ENCODE assay signal across 3 cellular contexts in the genomic region with DNA sequence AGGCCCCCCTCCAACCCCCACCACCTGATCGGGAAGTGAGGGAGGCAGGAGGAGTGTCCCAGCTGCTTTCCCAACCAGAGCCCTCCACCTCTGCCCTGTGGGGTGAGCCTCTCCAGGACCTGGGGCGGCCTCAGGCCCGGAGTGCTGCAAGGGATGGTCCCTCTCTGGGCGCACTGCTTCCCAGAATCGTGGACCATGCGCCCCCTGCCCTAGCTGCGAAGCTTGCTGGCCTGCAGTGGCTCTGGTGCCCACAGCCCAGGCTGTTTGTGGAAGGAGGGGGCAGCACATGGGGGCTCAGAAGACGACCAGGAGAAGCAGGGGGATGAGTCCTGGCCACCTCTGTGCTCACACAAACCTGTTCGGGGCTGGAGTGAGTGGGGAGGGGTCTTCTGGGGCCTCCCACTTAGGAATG.
TF ChIP-seq lines count a peak whose summit lies in the region.

No MANE protein-coding gene starts in this region.

TF ChIP-seq in GM12878, 131 proteins besides CTCF, POLR2A, EP300 and RAD21 (continued from another document):
- TF ChIP-seq, protein P1, sequence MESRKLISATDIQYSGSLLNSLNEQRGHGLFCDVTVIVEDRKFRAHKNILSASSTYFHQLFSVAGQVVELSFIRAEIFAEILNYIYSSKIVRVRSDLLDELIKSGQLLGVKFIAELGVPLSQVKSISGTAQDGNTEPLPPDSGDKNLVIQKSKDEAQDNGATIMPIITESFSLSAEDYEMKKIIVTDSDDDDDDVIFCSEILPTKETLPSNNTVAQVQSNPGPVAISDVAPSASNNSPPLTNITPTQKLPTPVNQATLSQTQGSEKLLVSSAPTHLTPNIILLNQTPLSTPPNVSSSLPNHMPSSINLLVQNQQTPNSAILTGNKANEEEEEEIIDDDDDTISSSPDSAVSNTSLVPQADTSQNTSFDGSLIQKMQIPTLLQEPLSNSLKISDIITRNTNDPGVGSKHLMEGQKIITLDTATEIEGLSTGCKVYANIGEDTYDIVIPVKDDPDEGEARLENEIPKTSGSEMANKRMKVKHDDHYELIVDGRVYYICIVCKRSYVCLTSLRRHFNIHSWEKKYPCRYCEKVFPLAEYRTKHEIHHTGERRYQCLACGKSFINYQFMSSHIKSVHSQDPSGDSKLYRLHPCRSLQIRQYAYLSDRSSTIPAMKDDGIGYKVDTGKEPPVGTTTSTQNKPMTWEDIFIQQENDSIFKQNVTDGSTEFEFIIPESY (IDR thresholded peaks at IDR 0.05), result no peak
- TF ChIP-seq CBFB (IDR thresholded peaks at IDR 0.05; ENCODE audit: low read depth), result no peak
- TF ChIP-seq MTA2 (IDR thresholded peaks at IDR 0.05; ENCODE audit: low read depth), result no peak
- no peak for TF ChIP-seq MEF2B (IDR thresholded peaks at IDR 0.05; ENCODE audit: partially characterized antibody, poor library complexity, severe bottlenecking)
- no peak for TF ChIP-seq STAT3 (IDR thresholded peaks at IDR 0.05; ENCODE audit: low read depth, low read length)
- TF ChIP-seq GATAD2B (conservative IDR thresholded peaks at IDR 0.05; ENCODE audit: low read depth), result no peak
- TF ChIP-seq SIX5 (IDR thresholded peaks at IDR 0.05; ENCODE audit: low read depth, low read length, severe bottlenecking), result no peak
- no peak for TF ChIP-seq FOXM1 (IDR thresholded peaks at IDR 0.05; ENCODE audit: low read depth, low read length)
- TF ChIP-seq CBX3 (IDR thresholded peaks at IDR 0.05; ENCODE audit: borderline replicate concordance, low read depth), result no peak
- no peak for TF ChIP-seq SIN3A (IDR thresholded peaks at IDR 0.05; ENCODE audit: low read depth, low read length)
- TF ChIP-seq YY1 (IDR thresholded peaks at IDR 0.05; ENCODE audit: low read depth, low read length), result no peak
- TF ChIP-seq TCF3 (IDR thresholded peaks at IDR 0.05; ENCODE audit: borderline replicate concordance, insufficient read depth, low read depth, low read length), result no peak
- TF ChIP-seq EGR1 (IDR thresholded peaks at IDR 0.05; ENCODE audit: borderline replicate concordance in 1 of 2, low read depth in 2 of 2, low read length in 2 of 2), result no peak

TF ChIP-seq in neural cell, 6 proteins besides CTCF, POLR2A, EP300 and RAD21 (continued from another document):
- TF ChIP-seq TAF1 (IDR thresholded peaks at IDR 0.05; ENCODE audit: low read depth) (no peak), MXI1 (conservative IDR thresholded peaks at IDR 0.05; ENCODE audit: poor library complexity, severe bottlenecking) (no peak), POLR2AphosphoS5 (IDR thresholded peaks at IDR 0.05) (no peak), EZH2 (IDR thresholded peaks at IDR 0.05; ENCODE audit: borderline replicate concordance, insufficient read depth, low read length, poor library complexity, severe bottlenecking) (no peak)
- TF ChIP-seq, protein P2, sequence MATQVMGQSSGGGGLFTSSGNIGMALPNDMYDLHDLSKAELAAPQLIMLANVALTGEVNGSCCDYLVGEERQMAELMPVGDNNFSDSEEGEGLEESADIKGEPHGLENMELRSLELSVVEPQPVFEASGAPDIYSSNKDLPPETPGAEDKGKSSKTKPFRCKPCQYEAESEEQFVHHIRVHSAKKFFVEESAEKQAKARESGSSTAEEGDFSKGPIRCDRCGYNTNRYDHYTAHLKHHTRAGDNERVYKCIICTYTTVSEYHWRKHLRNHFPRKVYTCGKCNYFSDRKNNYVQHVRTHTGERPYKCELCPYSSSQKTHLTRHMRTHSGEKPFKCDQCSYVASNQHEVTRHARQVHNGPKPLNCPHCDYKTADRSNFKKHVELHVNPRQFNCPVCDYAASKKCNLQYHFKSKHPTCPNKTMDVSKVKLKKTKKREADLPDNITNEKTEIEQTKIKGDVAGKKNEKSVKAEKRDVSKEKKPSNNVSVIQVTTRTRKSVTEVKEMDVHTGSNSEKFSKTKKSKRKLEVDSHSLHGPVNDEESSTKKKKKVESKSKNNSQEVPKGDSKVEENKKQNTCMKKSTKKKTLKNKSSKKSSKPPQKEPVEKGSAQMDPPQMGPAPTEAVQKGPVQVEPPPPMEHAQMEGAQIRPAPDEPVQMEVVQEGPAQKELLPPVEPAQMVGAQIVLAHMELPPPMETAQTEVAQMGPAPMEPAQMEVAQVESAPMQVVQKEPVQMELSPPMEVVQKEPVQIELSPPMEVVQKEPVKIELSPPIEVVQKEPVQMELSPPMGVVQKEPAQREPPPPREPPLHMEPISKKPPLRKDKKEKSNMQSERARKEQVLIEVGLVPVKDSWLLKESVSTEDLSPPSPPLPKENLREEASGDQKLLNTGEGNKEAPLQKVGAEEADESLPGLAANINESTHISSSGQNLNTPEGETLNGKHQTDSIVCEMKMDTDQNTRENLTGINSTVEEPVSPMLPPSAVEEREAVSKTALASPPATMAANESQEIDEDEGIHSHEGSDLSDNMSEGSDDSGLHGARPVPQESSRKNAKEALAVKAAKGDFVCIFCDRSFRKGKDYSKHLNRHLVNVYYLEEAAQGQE (IDR thresholded peaks at IDR 0.05; ENCODE audit: borderline replicate concordance), result no peak

TF ChIP-seq in GM12891, 5 proteins besides CTCF, POLR2A, EP300 and RAD21 (continued from another document):
- TF ChIP-seq POU2F2 (IDR thresholded peaks at IDR 0.05; ENCODE audit: low read depth, low read length), result no peak
- no peak for TF ChIP-seq POLR2AphosphoS5 (IDR thresholded peaks at IDR 0.05; ENCODE audit: low read depth, low read length)
- TF ChIP-seq SPI1 (IDR thresholded peaks at IDR 0.05; ENCODE audit: low read depth, low read length), result no peak
- TF ChIP-seq TAF1 (IDR thresholded peaks at IDR 0.05; ENCODE audit: low read depth, low read length), result no peak
